In genomic region chr10:25392132-25392531, GRCh38 we compare ENCODE assay signal across 24 cellular contexts.
"Had no signal": no experiment of that assay in that cellular context is flagged by ENCODE, and none has a peak within 500 bp of the region (broad histone marks: within the 10 kb centered on the region; RNA-seq: fewer than 3 reads in every experiment).

No MANE protein-coding gene starts in this region.

- H3K4me3 Mint-ChIP-seq: dendritic cell treated with granulocyte-macrophage colony-stimulating factor and Interleukin-4, amounts not matched to agents 40 ng/mL and 50 ng/mL, for 4 days; effector memory CD8-positive, alpha-beta T cell; endodermal cell had no signal

- H3K27me3 ChIP-seq: colonic mucosa, dorsolateral prefrontal cortex, esophagus muscularis mucosa, esophagus squamous epithelium, gastrocnemius medialis, gastroesophageal sphincter, heart left ventricle, heart right ventricle had no signal

- H3K4me3 ChIP-seq: colonic mucosa, coronary artery, dorsolateral prefrontal cortex, esophagus muscularis mucosa, esophagus squamous epithelium, gastrocnemius medialis, gastroesophageal sphincter, heart left ventricle, heart right ventricle had no signal

- H3K27ac Mint-ChIP-seq: dendritic cell treated with granulocyte-macrophage colony-stimulating factor and Interleukin-4, amounts not matched to agents 40 ng/mL and 50 ng/mL, for 4 days; effector memory CD8-positive, alpha-beta T cell; endodermal cell had no signal

- H3K4me1 Mint-ChIP-seq: endodermal cell had no signal

- DNase-seq: colonic mucosa; cortex of kidney; dermis blood vessel endothelial cell; effector CD4-positive, alpha-beta T cell; effector CD8-positive, alpha-beta T cell; effector memory CD4-positive, alpha-beta T cell; effector memory CD8-positive, alpha-beta T cell; endodermal cell; erythroblast; esophagus squamous epithelium; foreskin fibroblast; foreskin melanocyte; gastrocnemius medialis; glutamatergic neuron; head of caudate nucleus; heart right ventricle had no signal

- ATAC-seq: effector memory CD8-positive, alpha-beta T cell; esophagus mucosa; gastrocnemius medialis; gastroesophageal sphincter; heart left ventricle; heart right ventricle had no signal

- H3K9me3 ChIP-seq: colonic mucosa, gastrocnemius medialis had no signal

- H3K4me1 ChIP-seq: colonic mucosa, esophagus muscularis mucosa, esophagus squamous epithelium, gastrocnemius medialis, gastroesophageal sphincter, heart left ventricle, heart right ventricle had no signal

- H3K36me3 ChIP-seq: colonic mucosa, esophagus muscularis mucosa, esophagus squamous epithelium, gastrocnemius medialis, gastroesophageal sphincter, heart left ventricle, heart right ventricle had no signal

- H3K27me3 Mint-ChIP-seq: dendritic cell treated with granulocyte-macrophage colony-stimulating factor and Interleukin-4, amounts not matched to agents 40 ng/mL and 50 ng/mL, for 4 days; effector memory CD8-positive, alpha-beta T cell had no signal

- H3K27ac ChIP-seq: colonic mucosa, coronary artery, dorsolateral prefrontal cortex, epithelial cell of prostate, esophagus muscularis mucosa, esophagus squamous epithelium, gastrocnemius medialis, gastroesophageal sphincter, heart left ventricle, heart right ventricle had no signal
